8 cellular contexts compared by ENCODE assay signal in the genomic region with DNA sequence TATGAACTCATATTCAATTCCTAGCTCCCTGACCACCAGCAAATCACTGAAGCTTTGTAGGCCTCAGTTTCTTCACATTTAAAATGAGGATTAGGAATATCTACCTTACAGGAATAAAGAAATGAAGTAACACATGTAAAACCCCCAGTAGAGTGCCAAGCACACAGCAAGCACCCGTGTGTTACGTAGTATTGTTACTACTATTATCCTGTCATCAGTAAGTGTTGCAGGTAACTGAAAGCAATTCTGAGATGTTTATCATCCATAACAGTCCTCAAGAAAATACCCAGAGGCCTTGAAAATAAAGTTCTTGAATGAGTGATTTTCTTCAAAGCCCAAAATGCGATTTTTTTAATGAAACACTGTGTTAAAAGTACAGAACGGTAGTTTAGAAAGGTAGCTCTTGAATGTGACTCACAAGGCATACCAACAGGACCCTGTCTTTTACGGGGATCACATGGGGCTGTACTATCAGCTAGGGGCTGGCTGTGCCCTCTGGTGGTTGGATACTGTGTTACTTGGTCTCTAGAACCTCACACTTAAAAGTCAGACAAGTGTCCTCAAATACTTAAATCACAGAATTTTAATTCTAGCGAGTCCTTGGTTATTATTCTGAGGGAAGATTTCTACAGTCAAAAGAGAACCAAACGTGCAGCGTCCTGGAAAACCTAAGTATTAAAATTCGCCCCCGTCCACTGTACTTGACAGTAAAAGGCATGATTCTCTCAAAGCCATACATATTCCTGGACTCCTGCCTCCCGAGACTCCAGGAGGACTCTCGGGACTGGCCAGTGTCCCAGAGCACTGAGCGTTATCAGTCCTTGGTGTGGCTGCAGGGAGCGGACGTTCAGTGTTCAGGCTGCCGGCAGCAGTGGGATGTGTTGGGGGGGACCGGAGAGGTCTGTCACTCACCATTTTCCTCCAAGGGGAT. TPM values are rescaled to one million over a fixed set of nuclear protein-coding genes. Genes with fewer than 3 reads are reported as not detected.
DNase-seq lines count a peak whose midpoint lies in the region; ATAC-seq, FAIRE-seq and TF ChIP-seq lines count a peak whose summit lies in the region.

No MANE protein-coding gene starts in this region.

- CTCF ChIA-PET in activated CD8-positive, alpha-beta T cell treated with anti-CD3 and anti-CD28 coated beads, Interleukin-2, amount 10 ng/mL, durations not matched to agents 7 days and 5 days (lab: Charles Lee) = interaction anchor here (0.6 to 12.1 kb wide), 24 partner anchors 9 to 902 kb away, joined by 3 to 608 read pairs (median 4); a partner anchor contains a TSS
- CTCF ChIA-PET in H1 (lab: Charles Lee; ENCODE audit: partially characterized antibody) = interaction anchor here (0.6 to 12.2 kb wide), 27 partner anchors 9 to 606 kb away, joined by 3 to 248 read pairs (median 4); a partner anchor contains a TSS

- peak overlapping the region; percentile 53; the same call in 1 of the 2 replicates for H4K8ac ChIP-seq in H1 (ENCODE audit: extremely low read depth, insufficient read depth, low read length)

- ATAC-seq in GM19035 (IDR thresholded peaks at IDR 0.05; ENCODE audit: unreplicated experiment) = peak; percentile 90
- ATAC-seq in HG03354 (IDR thresholded peaks at IDR 0.05; ENCODE audit: poor library complexity, severe bottlenecking, unreplicated experiment) = peak; percentile 92
- ATAC-seq in activated CD8-positive, alpha-beta T cell treated with anti-CD3 and anti-CD28 coated beads, Interleukin-2, amount 10 ng/mL, durations not matched to agents 7 days and 5 days = peak; percentile 88

- TF ChIP-seq CTCF in C4-2B (conservative IDR thresholded peaks at IDR 0.05) (peak; percentile 85), H1 (IDR thresholded peaks at IDR 0.05; ENCODE audit: control extremely low read depth in 1 of 3, insufficient read depth in 1 of 3, low read depth in 1 of 3, low read length in 3 of 3) (peak; percentile 51 to 77 (median 71))

- no peak overlapping the region for H3K18ac ChIP-seq in H1 (ENCODE audit: extremely low read depth, low read length)

- peaks cover 2% of the 10 kb centered on the region for H3K27me3 Mint-ChIP-seq in activated CD8-positive, alpha-beta T cell treated with anti-CD3 and anti-CD28 coated beads, Interleukin-2, amount 10 ng/mL, durations not matched to agents 7 days and 5 days (ENCODE audit: low read depth)

- no peaks in the 10 kb centered on the region for H3K27me3 ChIP-seq in H1 (replicated peaks in 1 of 4; ENCODE audit: control insufficient read depth in 3 of 4, extremely low read depth in 1 of 4, insufficient read depth in 3 of 4, low read length in 3 of 4)

- H3K79me2 ChIP-seq in H1 (ENCODE audit: control insufficient read depth in 1 of 2, insufficient read depth in 2 of 2, low read length in 2 of 2) = peaks cover 4 to 33% of the 10 kb centered on the region in 2 experiments; a peak in 3 of 4 replicates

- peak overlapping the region; percentile 85; the same call in 1 of the 2 replicates for H2BK5ac ChIP-seq in H1 (ENCODE audit: low read depth, low read length)

- no peak overlapping the region for H2BK20ac ChIP-seq in H1 (ENCODE audit: low read length)

- H3K36me3 Mint-ChIP-seq in activated CD8-positive, alpha-beta T cell treated with anti-CD3 and anti-CD28 coated beads, Interleukin-2, amount 10 ng/mL, durations not matched to agents 7 days and 5 days (ENCODE audit: low read depth) = peaks cover 17% of the 10 kb centered on the region

- peaks cover 4% of the 10 kb centered on the region; the same call in 1 of the 2 replicates for H3K79me1 ChIP-seq in H1 (ENCODE audit: low read depth, low read length)

- WGBS in H1 (ENCODE audit: extremely low coverage in 1 of 2, insufficient coverage in 1 of 2, insufficient read length in 1 of 2, insufficient replicate concordance in 2 of 2, low coverage in 1 of 2, low lambda C conversion rate in 2 of 2, missing lambda C conversion rate in 1 of 2), 2 experiments = 3% methylated on average over 17 of the region's 17 CpGs; no CpG with 5 or more reads in 1 of the 2 experiments
- WGBS in mesodermal cell (ENCODE audit: insufficient coverage in 2 of 2), 2 experiments = 0% methylated on average over 2 to 13 of the region's 17 CpGs

- H2BK12ac ChIP-seq in H1 (ENCODE audit: low read depth, low read length) = no peak overlapping the region

- peak overlapping the region; percentile 99 for H3K27ac Mint-ChIP-seq in activated CD8-positive, alpha-beta T cell treated with anti-CD3 and anti-CD28 coated beads, Interleukin-2, amount 10 ng/mL, durations not matched to agents 7 days and 5 days

- TF ChIP-seq POLR2A in H1 (IDR thresholded peaks at IDR 0.05; ENCODE audit: control extremely low read depth in 1 of 2, low read depth in 2 of 2, low read length in 2 of 2) = no peak

- no peaks in the 10 kb centered on the region for H3K9me3 Mint-ChIP-seq in activated CD8-positive, alpha-beta T cell treated with anti-CD3 and anti-CD28 coated beads, Interleukin-2, amount 10 ng/mL, durations not matched to agents 7 days and 5 days (ENCODE audit: insufficient read depth)

- H4K91ac ChIP-seq in H1 (replicated peaks; ENCODE audit: insufficient read length, low read length) = no peak overlapping the region

- H3K36me3 ChIP-seq in H1 (ENCODE audit: control insufficient read depth in 2 of 4, insufficient read depth in 4 of 4, low read length in 3 of 4) (peaks cover 0 to 5% (median under 1%) of the 10 kb centered on the region in 4 experiments; a peak in 2 of 8 replicates), mesodermal cell (ENCODE audit: control insufficient read depth, insufficient read depth, low read length) (peaks cover 19% of the 10 kb centered on the region)

- peak overlapping the region; percentile 64 to 91 (median 78) for H3K9ac ChIP-seq in H1 (replicated peaks in 1 of 4; ENCODE audit: extremely low read depth in 1 of 4, low read depth in 3 of 4, low read length in 3 of 4)

- peak overlapping the region; percentile 34 for H3K56ac ChIP-seq in H1 (replicated peaks; ENCODE audit: insufficient read length, low read depth, low read length)

- peaks cover 0 to 4% (median under 1%) of the 10 kb centered on the region in 4 experiments; a peak in 2 of 7 replicates for H3K4me1 ChIP-seq in H1 (replicated peaks in 1 of 4; ENCODE audit: control insufficient read depth in 3 of 4, insufficient read depth in 4 of 4, low read length in 3 of 4)
- peaks cover 8% of the 10 kb centered on the region for H3K4me1 ChIP-seq in mesodermal cell (ENCODE audit: control insufficient read depth, insufficient read depth, low read length, poor library complexity, severe bottlenecking)

- peak overlapping the region; percentile 70 to 98 (median 98) for H3K4me3 ChIP-seq in H1 (ENCODE audit: extremely low read depth in 1 of 4, insufficient read depth in 2 of 4, low read depth in 3 of 4, low read length in 4 of 4)
- peak overlapping the region; percentile 98 for H3K4me3 ChIP-seq in mesodermal cell (ENCODE audit: extremely low read depth, insufficient read depth, low read length, poor library complexity, severe bottlenecking)

- H4K5ac ChIP-seq in H1 (ENCODE audit: insufficient read length, low read depth, low read length) = no peak overlapping the region

- peak overlapping the region; percentile 100 for H3K4me3 Mint-ChIP-seq in activated CD8-positive, alpha-beta T cell treated with anti-CD3 and anti-CD28 coated beads, Interleukin-2, amount 10 ng/mL, durations not matched to agents 7 days and 5 days

- H2BK120ac ChIP-seq in H1 (replicated peaks; ENCODE audit: low read depth, low read length) = no peak overlapping the region

- H3K14ac ChIP-seq in H1 (ENCODE audit: insufficient read length) = no peak overlapping the region

- H2AK5ac ChIP-seq in H1 (ENCODE audit: low read depth, low read length) = no peak overlapping the region

- H3K27ac ChIP-seq in C4-2B = peak overlapping the region; percentile 87
- peak overlapping the region; percentile 81; the same call in 1 of the 2 replicates for H3K27ac ChIP-seq in H1 (ENCODE audit: low read depth, low read length)
- peak overlapping the region; percentile 77 for H3K27ac ChIP-seq in mesodermal cell (ENCODE audit: low read depth, low read length, severe bottlenecking)

- peak overlapping the region; percentile 82 to 89 for H3K4me2 ChIP-seq in H1 (ENCODE audit: insufficient read depth in 1 of 2, low read depth in 2 of 2, low read length in 2 of 2)

- H2AFZ ChIP-seq in H1 (ENCODE audit: low read length) = peak overlapping the region; percentile 88

- FAIRE-seq in H1 (lab: Jason Lieb, UNC) = peak; percentile 92

- H3K4me1 Mint-ChIP-seq in activated CD8-positive, alpha-beta T cell treated with anti-CD3 and anti-CD28 coated beads, Interleukin-2, amount 10 ng/mL, durations not matched to agents 7 days and 5 days (ENCODE audit: low read depth) = peaks cover 26% of the 10 kb centered on the region

- H3K4ac ChIP-seq in H1 (replicated peaks; ENCODE audit: insufficient read length, low read depth, low read length) = no peak overlapping the region

- no peak for TF ChIP-seq EP300 in H1 (IDR thresholded peaks at IDR 0.05; ENCODE audit: borderline replicate concordance in 1 of 2, low read depth in 2 of 2, low read length in 2 of 2)

- POLR2A ChIA-PET in activated CD8-positive, alpha-beta T cell treated with anti-CD3 and anti-CD28 coated beads, Interleukin-2, amount 10 ng/mL, durations not matched to agents 7 days and 5 days (lab: Charles Lee) = interaction anchor here (0.6 to 2.0 kb wide), 7 partner anchors 9 to 193 kb away, joined by 3 to 13 read pairs (median 4); a partner anchor contains a TSS
- POLR2A ChIA-PET in H1 (lab: Charles Lee; ENCODE audit: partially characterized antibody) = interaction anchor here (0.6 to 3.8 kb wide), 6 partner anchors 11 to 453 kb away, joined by 3 to 24 read pairs (median 4); a partner anchor contains a TSS

- no peak overlapping the region for H3K23ac ChIP-seq in H1 (ENCODE audit: insufficient read length)

- H4K20me1 ChIP-seq in H1 (replicated peaks in 1 of 2; ENCODE audit: control insufficient read depth in 1 of 2, insufficient read depth in 2 of 2, low read length in 2 of 2) = peaks cover 0 to 6% of the 10 kb centered on the region in 2 experiments

- H2BK15ac ChIP-seq in H1 (ENCODE audit: low read length) = no peak overlapping the region

- H3K9me3 ChIP-seq in H1 (ENCODE audit: insufficient read depth in 2 of 2, low read depth in 1 of 2, low read length in 1 of 2) = no peaks in the 10 kb centered on the region
- no peaks in the 10 kb centered on the region for H3K9me3 ChIP-seq in mesodermal cell (ENCODE audit: control insufficient read depth, low read length)

- TF ChIP-seq RAD21 in H1 (IDR thresholded peaks at IDR 0.05 in 1 of 2, conservative IDR thresholded peaks at IDR 0.05 in 1 of 2; ENCODE audit: low read depth in 2 of 2, low read length in 2 of 2) = peak; percentile 68 to 77

- DNase-seq in NCI-H748 (lab: John Stamatoyannopoulos, UW; ENCODE audit: unreplicated experiment) (peak; percentile 79), H1 (ENCODE audit: low read depth in 1 of 2, low spot score in 2 of 2) (peak in 1 of 2 experiments; percentile 49)
- DNase-seq in activated CD8-positive, alpha-beta T cell treated with anti-CD3 and anti-CD28 coated beads, Interleukin-2, amount 10 ng/mL, durations not matched to agents 7 days and 5 days = peak; percentile 87
- DNase-seq in stimulated activated CD8-positive, alpha-beta memory T cell treated with anti-CD3 and anti-CD28 coated beads, Interleukin-2, amount 100 ng/mL, for 48 hours (ENCODE audit: low read depth in 2 of 2) = peak; percentile 37 to 51

- H3K23me2 ChIP-seq in H1 (ENCODE audit: low read depth, low read length) = peaks cover 6% of the 10 kb centered on the region

RNA-seq across cellular contexts. Expression of a gene that starts 0.7 kb away (rescaled TPM):
- total RNA-seq in activated CD8-positive, alpha-beta T cell treated with anti-CD3 and anti-CD28 coated beads, Interleukin-2, amount 10 ng/mL, durations not matched to agents 7 days and 5 days = 10 to 100 TPM; 47.5 to 57.7 TPM
- 61.4 and 62.5 TPM in 2 replicates for total RNA-seq in H1 (2021; fragmentation: NEBNext Ultra II Directional; extraction: Animal tissue kit (Norgen Biotek cat#: 25700))
- 43.6 and 55.8 TPM in 2 replicates for polyA plus RNA-seq in H1 (2011; rRNA removed)
- 62.6 TPM for polyA plus RNA-seq in H1 (2011; cell fraction: cytosol; rRNA removed)
- polyA plus RNA-seq in H1 (2011; cell fraction: nucleus; rRNA removed) = 18.0 TPM
- 42.1 to 62.5 TPM (median 50.8 TPM) in 4 replicates for polyA plus RNA-seq in H1 (2012, experiment 1 of 2)
- polyA plus RNA-seq in H1 (2012, experiment 2 of 2) = 45.8 TPM
- polyA plus RNA-seq in H1 (2013, experiment 1 of 2) = 79.7 TPM
- polyA plus RNA-seq in H1 (2013, experiment 2 of 2) = 80.0 TPM
- 3.6 and 4.3 TPM in 2 replicates for polyA minus RNA-seq in H1 (2011; rRNA and poly(A)+ RNA removed)
- polyA minus RNA-seq in H1 (2011; cell fraction: cytosol; rRNA and poly(A)+ RNA removed) = 42.2 TPM
- polyA minus RNA-seq in H1 (2011; cell fraction: nucleus; rRNA and poly(A)+ RNA removed) = 11.8 TPM
- 80.4 TPM for polyA plus RNA-seq in mesodermal cell (2013, experiment 1 of 2)
- 91.0 TPM for polyA plus RNA-seq in mesodermal cell (2013, experiment 2 of 2)

RNA-seq across cellular contexts. Expression of a gene that starts 19.8 kb away (rescaled TPM):
- 10 to 100 TPM; 11.9 to 12.0 TPM for total RNA-seq in activated CD8-positive, alpha-beta T cell treated with anti-CD3 and anti-CD28 coated beads, Interleukin-2, amount 10 ng/mL, durations not matched to agents 7 days and 5 days
- 26.9 and 30.7 TPM in 2 replicates for total RNA-seq in H1 (2021; fragmentation: NEBNext Ultra II Directional; extraction: Animal tissue kit (Norgen Biotek cat#: 25700))
- polyA plus RNA-seq in H1 (2011; rRNA removed) = 7.9 and 10.3 TPM in 2 replicates
- polyA plus RNA-seq in H1 (2011; cell fraction: cytosol; rRNA removed) = 15.7 TPM
- 7.2 TPM for polyA plus RNA-seq in H1 (2011; cell fraction: nucleus; rRNA removed)
- polyA plus RNA-seq in H1 (2012, experiment 1 of 2) = 14.6 to 24.7 TPM (median 16.4 TPM) in 4 replicates
- 1.0 TPM for polyA plus RNA-seq in H1 (2012, experiment 2 of 2)
- polyA plus RNA-seq in H1 (2013, experiment 1 of 2) = 33.6 TPM
- 32.3 TPM for polyA plus RNA-seq in H1 (2013, experiment 2 of 2)
- 33.0 and 45.2 TPM in 2 replicates for polyA minus RNA-seq in H1 (2011; rRNA and poly(A)+ RNA removed)
- polyA minus RNA-seq in H1 (2011; cell fraction: cytosol; rRNA and poly(A)+ RNA removed) = 18.3 TPM
- 36.2 TPM for polyA minus RNA-seq in H1 (2011; cell fraction: nucleus; rRNA and poly(A)+ RNA removed)
- polyA plus RNA-seq in mesodermal cell (2013, experiment 1 of 2) = 16.8 TPM
- 18.9 TPM for polyA plus RNA-seq in mesodermal cell (2013, experiment 2 of 2)

RNA-seq across cellular contexts. Expression of a gene that starts 20.1 kb away (rescaled TPM):
- 10 to 100 TPM; 15.6 to 17.1 TPM for total RNA-seq in activated CD8-positive, alpha-beta T cell treated with anti-CD3 and anti-CD28 coated beads, Interleukin-2, amount 10 ng/mL, durations not matched to agents 7 days and 5 days
- total RNA-seq in H1 (2021; fragmentation: NEBNext Ultra II Directional; extraction: Animal tissue kit (Norgen Biotek cat#: 25700)) = 15.8 and 18.1 TPM in 2 replicates
- polyA plus RNA-seq in H1 (2011; rRNA removed) = 3.6 and 4.3 TPM in 2 replicates
- 6.0 TPM for polyA plus RNA-seq in H1 (2011; cell fraction: cytosol; rRNA removed)
- polyA plus RNA-seq in H1 (2011; cell fraction: nucleus; rRNA removed) = 9.2 TPM
- 16.2 to 37.6 TPM (median 29.0 TPM) in 4 replicates for polyA plus RNA-seq in H1 (2012, experiment 1 of 2)
- 23.2 TPM for polyA plus RNA-seq in H1 (2012, experiment 2 of 2)
- 31.7 TPM for polyA plus RNA-seq in H1 (2013, experiment 1 of 2)
- polyA plus RNA-seq in H1 (2013, experiment 2 of 2) = 30.1 TPM
- 1.3 and 2.4 TPM in 2 replicates for polyA minus RNA-seq in H1 (2011; rRNA and poly(A)+ RNA removed)
- polyA minus RNA-seq in H1 (2011; cell fraction: cytosol; rRNA and poly(A)+ RNA removed) = 5.6 TPM
- 6.8 TPM for polyA minus RNA-seq in H1 (2011; cell fraction: nucleus; rRNA and poly(A)+ RNA removed)
- 30.8 TPM for polyA plus RNA-seq in mesodermal cell (2013, experiment 1 of 2)
- 29.3 TPM for polyA plus RNA-seq in mesodermal cell (2013, experiment 2 of 2)

RNA-seq across cellular contexts. Expression of a gene that starts 46.2 kb away (rescaled TPM):
- total RNA-seq in activated CD8-positive, alpha-beta T cell treated with anti-CD3 and anti-CD28 coated beads, Interleukin-2, amount 10 ng/mL, durations not matched to agents 7 days and 5 days = 10 to 100 TPM; 19.2 to 19.6 TPM
- total RNA-seq in H1 (2021; fragmentation: NEBNext Ultra II Directional; extraction: Animal tissue kit (Norgen Biotek cat#: 25700)) = 6.6 and 6.7 TPM in 2 replicates
- polyA plus RNA-seq in H1 (2011; rRNA removed) = 1.5 and 3.1 TPM in 2 replicates
- 3.1 TPM for polyA plus RNA-seq in H1 (2011; cell fraction: cytosol; rRNA removed)
- polyA plus RNA-seq in H1 (2011; cell fraction: nucleus; rRNA removed) = 1.5 TPM
- polyA plus RNA-seq in H1 (2012, experiment 1 of 2) = 4.3 to 10.0 TPM (median 5.9 TPM) in 4 replicates
- 0.31 TPM for polyA plus RNA-seq in H1 (2012, experiment 2 of 2)
- 5.4 TPM for polyA plus RNA-seq in H1 (2013, experiment 1 of 2)
- 5.2 TPM for polyA plus RNA-seq in H1 (2013, experiment 2 of 2)
- polyA minus RNA-seq in H1 (2011; rRNA and poly(A)+ RNA removed) = 4.2 and 5.3 TPM in 2 replicates
- polyA minus RNA-seq in H1 (2011; cell fraction: cytosol; rRNA and poly(A)+ RNA removed) = 3.2 TPM
- polyA minus RNA-seq in H1 (2011; cell fraction: nucleus; rRNA and poly(A)+ RNA removed) = 6.2 TPM
- polyA plus RNA-seq in mesodermal cell (2013, experiment 1 of 2) = 3.6 TPM
- 3.7 TPM for polyA plus RNA-seq in mesodermal cell (2013, experiment 2 of 2)
